Comparison of ENCODE assay signal across 24 cellular contexts in genomic region chr15:29422606-29423005, GRCh38.
"Had no signal": no experiment of that assay in that cellular context is flagged by ENCODE, and none has a peak within 500 bp of the region (broad histone marks: within the 10 kb centered on the region; RNA-seq: fewer than 3 reads in every experiment).

No MANE protein-coding gene starts in this region.

- H3K4me3 ChIP-seq: colonic mucosa, coronary artery, esophagus squamous epithelium, gastrocnemius medialis, gastroesophageal sphincter, heart left ventricle, heart right ventricle had no signal

- DNase-seq: colonic mucosa; cortex of kidney; dermis blood vessel endothelial cell; dorsolateral prefrontal cortex; effector CD4-positive, alpha-beta T cell; effector CD8-positive, alpha-beta T cell; effector memory CD4-positive, alpha-beta T cell; effector memory CD8-positive, alpha-beta T cell; endodermal cell; erythroblast; esophagus squamous epithelium; foreskin fibroblast; foreskin keratinocyte; foreskin melanocyte; gastrocnemius medialis; glutamatergic neuron; head of caudate nucleus; heart left ventricle; heart right ventricle had no signal

- H3K4me1 ChIP-seq: colonic mucosa, esophagus squamous epithelium, foreskin keratinocyte, gastrocnemius medialis, gastroesophageal sphincter, heart left ventricle, heart right ventricle had no signal

- H3K27ac ChIP-seq: colonic mucosa, coronary artery, dorsolateral prefrontal cortex, epithelial cell of prostate, esophagus squamous epithelium, foreskin keratinocyte, gastrocnemius medialis, gastroesophageal sphincter, heart left ventricle, heart right ventricle had no signal

- H3K27ac Mint-ChIP-seq: dendritic cell treated with granulocyte-macrophage colony-stimulating factor and Interleukin-4, amounts not matched to agents 40 ng/mL and 50 ng/mL, for 4 days; effector memory CD8-positive, alpha-beta T cell; endodermal cell had no signal

- H3K36me3 ChIP-seq: colonic mucosa, esophagus squamous epithelium, gastrocnemius medialis, gastroesophageal sphincter, heart left ventricle, heart right ventricle had no signal

- H3K4me3 Mint-ChIP-seq: dendritic cell treated with granulocyte-macrophage colony-stimulating factor and Interleukin-4, amounts not matched to agents 40 ng/mL and 50 ng/mL, for 4 days; effector memory CD8-positive, alpha-beta T cell; endodermal cell had no signal

- H3K9me3 ChIP-seq: colonic mucosa, gastrocnemius medialis, gastroesophageal sphincter had no signal

- H3K27me3 ChIP-seq: colonic mucosa, dorsolateral prefrontal cortex, esophagus squamous epithelium, foreskin keratinocyte, gastrocnemius medialis, gastroesophageal sphincter, heart left ventricle had no signal

- ATAC-seq: effector memory CD8-positive, alpha-beta T cell; esophagus mucosa; foreskin keratinocyte; gastrocnemius medialis; gastroesophageal sphincter; heart left ventricle; heart right ventricle had no signal

- H3K27me3 Mint-ChIP-seq: dendritic cell treated with granulocyte-macrophage colony-stimulating factor and Interleukin-4, amounts not matched to agents 40 ng/mL and 50 ng/mL, for 4 days had no signal
